Comparison of ENCODE assay signal across 8 cellular contexts in the genomic region with DNA sequence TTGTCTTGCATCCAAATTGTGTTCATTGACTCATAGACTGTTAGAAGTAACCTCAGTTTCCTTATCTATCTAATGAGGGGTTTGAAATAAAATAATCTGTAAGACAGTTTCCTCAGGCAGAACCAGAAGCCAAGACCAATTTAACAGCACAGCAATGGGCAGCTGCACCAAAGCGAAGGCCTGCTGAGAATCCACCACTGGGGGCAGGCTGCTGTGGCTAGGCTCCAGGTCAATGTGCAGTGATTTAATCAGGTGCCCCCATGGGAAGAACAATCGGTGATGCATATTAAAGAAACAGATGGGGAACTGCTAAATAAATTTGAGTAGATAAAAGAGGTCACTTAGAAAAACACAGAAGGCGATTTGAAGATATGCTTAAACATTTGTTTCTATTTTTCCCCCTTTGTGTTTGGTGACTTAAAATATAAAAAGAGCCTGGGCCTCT. TPM values are rescaled to one million over a fixed set of nuclear protein-coding genes. Genes with fewer than 3 reads are reported as not detected.
DNase-seq lines count a peak whose midpoint lies in the region; ATAC-seq, FAIRE-seq and TF ChIP-seq lines count a peak whose summit lies in the region.

No MANE protein-coding gene starts in this region.

- H3K36me3 Mint-ChIP-seq in GM23338 (ENCODE audit: low read depth) = no peaks in the 10 kb centered on the region
- peaks cover 1 to 46% (median 15%) of the 10 kb centered on the region in 5 donors for H3K36me3 Mint-ChIP-seq in naive thymus-derived CD4-positive, alpha-beta T cell

- CTCF ChIA-PET in A549 (lab: Yijun Ruan, JAX) (interaction anchor here (0.8 to 4.6 kb wide), 16 partner anchors 11 to 122 kb away, joined by 3 to 25 read pairs (median 4); no protein-coding TSS in a partner anchor), SK-N-SH (lab: Yijun Ruan, JAX) (interaction anchor here (0.6 to 1.6 kb wide), 8 partner anchors 11 to 134 kb away, joined by 3 to 11 read pairs (median 4); no protein-coding TSS in a partner anchor)
- CTCF ChIA-PET in naive thymus-derived CD4-positive, alpha-beta T cell (lab: Charles Lee) = no interaction called here

- no peak for FAIRE-seq in A549 (lab: Jason Lieb, UNC)

- peak; percentile 62 for TF ChIP-seq CTCF in A549 (IDR thresholded peaks at IDR 0.05)
- TF ChIP-seq CTCF in GM23338 (conservative IDR thresholded peaks at IDR 0.05; ENCODE audit: low read depth in 2 of 2) = peak; percentile 68 to 88
- peak; percentile 70 for TF ChIP-seq CTCF in SK-N-SH (IDR thresholded peaks at IDR 0.05)

- no peak overlapping the region for H3K4me3 Mint-ChIP-seq in GM23338
- no peak overlapping the region for H3K4me3 Mint-ChIP-seq in naive thymus-derived CD4-positive, alpha-beta T cell

- WGBS in A549 (ENCODE audit: missing lambda C conversion rate) = 25% methylated on average over 3 of the region's 3 CpGs
- 47% methylated on average over 3 of the region's 3 CpGs for WGBS in SK-N-SH (ENCODE audit: low lambda C conversion rate)
- WGBS in iPS DF 6.9 (ENCODE audit: insufficient coverage, insufficient read length) = no CpG with 5 or more reads among the region's 3 CpGs

- H3K4me1 Mint-ChIP-seq in GM23338 = no peaks in the 10 kb centered on the region; the same call in 2 of the 3 replicates
- H3K4me1 Mint-ChIP-seq in naive thymus-derived CD4-positive, alpha-beta T cell = peaks cover 0 to 4% (median 0%) of the 10 kb centered on the region in 7 donors

- H3K4me2 ChIP-seq in A549 (no peak overlapping the region), GM23338 (no peak overlapping the region), SK-N-SH (no peak overlapping the region)

- H3K36me3 ChIP-seq in GM23338 (ENCODE audit: insufficient read depth) (0 out of 2 replicates have a peak, but pooled peaks cover 7% of the 10 kb centered on the region), SK-N-SH (replicated peaks in 1 of 2; ENCODE audit: control insufficient read depth in 1 of 2, insufficient read depth in 2 of 2, low read length in 1 of 2) (peaks cover under 1 to 4% of the 10 kb centered on the region in 2 experiments), iPS DF 6.9 (ENCODE audit: control insufficient read depth, insufficient read depth, low read length) (no peaks in the 10 kb centered on the region)
- peaks cover 0 to 25% (median 0%) of the 10 kb centered on the region in 3 experiments for H3K36me3 ChIP-seq in naive thymus-derived CD4-positive, alpha-beta T cell (ENCODE audit: control insufficient read depth in 2 of 3, insufficient read depth in 3 of 3, low read length in 3 of 3)

- H2AFZ ChIP-seq in GM23338 = no peak overlapping the region
- H2AFZ ChIP-seq in SK-N-SH (ENCODE audit: low read depth) = no peak overlapping the region

- no peaks in the 10 kb centered on the region for H3K79me2 ChIP-seq in GM23338 (replicated peaks; ENCODE audit: insufficient read depth)
- H3K79me2 ChIP-seq in SK-N-SH (ENCODE audit: insufficient read depth) = no peaks in the 10 kb centered on the region

- H3K27me3 Mint-ChIP-seq in GM23338 (ENCODE audit: insufficient read depth, low read depth, poor library complexity) = peaks cover 4% of the 10 kb centered on the region
- no peaks in the 10 kb centered on the region for H3K27me3 Mint-ChIP-seq in naive thymus-derived CD4-positive, alpha-beta T cell

- TF ChIP-seq EP300 in A549 (IDR thresholded peaks at IDR 0.05) (no peak), SK-N-SH (IDR thresholded peaks at IDR 0.05; ENCODE audit: borderline replicate concordance in 1 of 2, low read depth in 1 of 2, low read length in 1 of 2) (peak in 1 of 2 experiments; percentile 76; a peak in 1 of 4 replicates)

- no peak overlapping the region for H3K9ac ChIP-seq in SK-N-SH

- POLR2A ChIA-PET in A549 (lab: Yijun Ruan, JAX) = no interaction called here
- POLR2A ChIA-PET in SK-N-SH (lab: Yijun Ruan, JAX) = no interaction called here
- POLR2A ChIA-PET in naive thymus-derived CD4-positive, alpha-beta T cell (lab: Charles Lee) = no interaction called here

- H3K9me2 ChIP-seq in GM23338 (ENCODE audit: insufficient read depth) = no peaks in the 10 kb centered on the region
- no peaks in the 10 kb centered on the region for H3K9me2 ChIP-seq in SK-N-SH

- no peak overlapping the region for H3K27ac Mint-ChIP-seq in GM23338
- H3K27ac Mint-ChIP-seq in naive thymus-derived CD4-positive, alpha-beta T cell = no peak overlapping the region

- ATAC-seq in A549 (peak; percentile 77 to 90; a peak in 5 of 6 replicates), GM23338 (peak; percentile 96), HG03521 (IDR thresholded peaks at IDR 0.05; ENCODE audit: unreplicated experiment) (no peak)
- ATAC-seq in naive thymus-derived CD4-positive, alpha-beta T cell = no peak

- peak; percentile 62 to 69 for DNase-seq in A549 (ENCODE audit: low read depth in 1 of 2, low spot score in 1 of 2)
- peak; percentile 75 for DNase-seq in GM23338 (ENCODE audit: low spot score)
- DNase-seq in SK-N-SH = peak; percentile 70
- peak; percentile 16 for DNase-seq in iPS DF 6.9 (ENCODE audit: low read depth, low spot score)
- no peak for DNase-seq in naive thymus-derived CD4-positive, alpha-beta T cell
- DNase-seq in UCSD-AML1 (lab: John Stamatoyannopoulos, UW; ENCODE audit: unreplicated experiment) = no peak
- DNase-seq in stimulated activated CD4-positive, alpha-beta T cell treated with anti-CD3 and anti-CD28 coated beads, Interleukin-1b, Interleukin-23, amount 100 ng/mL, for 48 hours = no peak

- no peaks in the 10 kb centered on the region for H3F3A ChIP-seq in GM23338 (replicated peaks; ENCODE audit: low read depth)
- no peaks in the 10 kb centered on the region for H3F3A ChIP-seq in SK-N-SH (replicated peaks; ENCODE audit: insufficient read depth)

- H3K4me1 ChIP-seq in A549 (peaks cover 46% of the 10 kb centered on the region), GM23338 (ENCODE audit: insufficient read depth) (no peaks in the 10 kb centered on the region), SK-N-SH (ENCODE audit: control insufficient read depth in 1 of 2, insufficient read depth in 2 of 2, low read depth in 1 of 2, low read length in 1 of 2) (peaks cover 0 to 20% of the 10 kb centered on the region in 2 experiments; a peak in 2 of 4 replicates), iPS DF 6.9 (ENCODE audit: control insufficient read depth, insufficient read depth, low read length) (no peaks in the 10 kb centered on the region)
- H3K4me1 ChIP-seq in naive thymus-derived CD4-positive, alpha-beta T cell (ENCODE audit: control insufficient read depth in 2 of 2, insufficient read depth in 2 of 2, low read length in 2 of 2) = no peaks in the 10 kb centered on the region

- H3K27ac ChIP-seq in A549 (peak overlapping the region in 1 of 2 experiments; percentile 30; a peak in 1 of 6 replicates), GM23338 (ENCODE audit: low read depth) (no peak overlapping the region), SK-N-SH (ENCODE audit: low read depth in 2 of 2, low read length in 1 of 2) (peak overlapping the region in 1 of 2 experiments; percentile 3; a peak in 1 of 4 replicates), iPS DF 6.9 (ENCODE audit: low read length) (no peak overlapping the region)
- H3K27ac ChIP-seq in naive thymus-derived CD4-positive, alpha-beta T cell (ENCODE audit: low read depth, low read length) = no peak overlapping the region

- peak; percentile 33 to 49; a peak in 3 of 5 replicates for TF ChIP-seq RAD21 in A549 (conservative IDR thresholded peaks at IDR 0.05 in 1 of 2, IDR thresholded peaks at IDR 0.05 in 1 of 2)
- peak; percentile 40 for TF ChIP-seq RAD21 in SK-N-SH (IDR thresholded peaks at IDR 0.05; ENCODE audit: low read length)

- H3K4me3 ChIP-seq in A549 (no peak overlapping the region), GM23338 (no peak overlapping the region), SK-N-SH (ENCODE audit: low read depth in 2 of 2, low read length in 1 of 2) (peak overlapping the region in 1 of 2 experiments; percentile 25; a peak in 1 of 4 replicates), iPS DF 6.9 (ENCODE audit: low read length) (no peak overlapping the region)
- H3K4me3 ChIP-seq in naive thymus-derived CD4-positive, alpha-beta T cell (ENCODE audit: low read length) = no peak overlapping the region

- H4K20me1 ChIP-seq in GM23338 (replicated peaks; ENCODE audit: insufficient read depth) (no peaks in the 10 kb centered on the region), SK-N-SH (ENCODE audit: insufficient read depth) (no peaks in the 10 kb centered on the region)

- no peak for TF ChIP-seq POLR2A in A549 (IDR thresholded peaks at IDR 0.05; ENCODE audit: low read length)

- no peaks in the 10 kb centered on the region for H3K9me3 ChIP-seq in A549
- no peaks in the 10 kb centered on the region for H3K9me3 ChIP-seq in SK-N-SH
- H3K9me3 ChIP-seq in iPS DF 6.9 (ENCODE audit: control insufficient read depth, insufficient read depth, low read length) = no peaks in the 10 kb centered on the region
- H3K9me3 ChIP-seq in naive thymus-derived CD4-positive, alpha-beta T cell (ENCODE audit: control insufficient read depth in 2 of 3, low read length in 3 of 3) = no peaks in the 10 kb centered on the region

- no peaks in the 10 kb centered on the region for H3K9me3 Mint-ChIP-seq in GM23338
- no peaks in the 10 kb centered on the region for H3K9me3 Mint-ChIP-seq in naive thymus-derived CD4-positive, alpha-beta T cell

- H3K27me3 ChIP-seq in GM23338 (ENCODE audit: insufficient read depth) (no peaks in the 10 kb centered on the region), SK-N-SH (ENCODE audit: insufficient read depth) (no peaks in the 10 kb centered on the region), iPS DF 6.9 (ENCODE audit: control insufficient read depth, insufficient read depth, low read length) (no peaks in the 10 kb centered on the region)
- no peaks in the 10 kb centered on the region for H3K27me3 ChIP-seq in naive thymus-derived CD4-positive, alpha-beta T cell (ENCODE audit: control insufficient read depth in 2 of 2, insufficient read depth in 2 of 2, low read length in 2 of 2)

- intact Hi-C loops in naive thymus-derived CD4-positive, alpha-beta T cell (cut with micrococcal nuclease) = loop anchor here in 1 of 2 donors (5.0 kb wide), 1 partner anchor 971 kb away; no protein-coding TSS in a partner anchor

RNA-seq across cellular contexts. Expression of a gene that starts 28.0 kb away (rescaled TPM):
- polyA plus RNA-seq in A549 (2011; rRNA removed) = 93.2 and 111 TPM in 2 replicates
- polyA plus RNA-seq in A549 (2012; cell fraction: cytosol; rRNA removed) = 11.4 and 13.2 TPM in 2 replicates
- 8.5 and 11.3 TPM in 2 replicates for polyA plus RNA-seq in A549 (2012; cell fraction: nucleus; rRNA removed)
- polyA plus RNA-seq in A549 (2017; fragmentation: RNase III; extraction: RNeasy Plus Mini Kit Qiagen cat#74134 plus additional on column Dnase treatment) = 55.5 to 57.8 TPM (median 57.5 TPM) in 3 replicates
- polyA minus RNA-seq in A549 (2011; rRNA and poly(A)+ RNA removed) = 29.2 and 34.3 TPM in 2 replicates
- total RNA-seq in GM23338 (2014; rRNA removed; shearing (Covaris generic)) = 22.1 and 26.1 TPM in 2 replicates
- polyA plus RNA-seq in GM23338 (2016; fragmentation: Nextera tagmentation; extraction: Ambion mirVana) = 23.4 and 29.9 TPM in 2 replicates
- 6.0 and 7.6 TPM in 2 replicates for polyA plus RNA-seq in SK-N-SH (2012; rRNA removed)
- polyA plus RNA-seq in SK-N-SH (2012; cell fraction: cytosol; rRNA removed) = 10.1 and 12.7 TPM in 2 replicates
- 3.8 and 7.2 TPM in 2 replicates for polyA plus RNA-seq in SK-N-SH (2012; cell fraction: nucleus; rRNA removed)
- 10 to 100 TPM; 46.5 to 75.9 (median 50.4) TPM for total RNA-seq in naive thymus-derived CD4-positive, alpha-beta T cell
- polyA plus RNA-seq in naive thymus-derived CD4-positive, alpha-beta T cell = 10 to 100 TPM; 25.5 to 25.6 TPM

RNA-seq across cellular contexts. Expression of a gene that starts 50.0 kb away (rescaled TPM):
- polyA plus RNA-seq in A549 (2011; rRNA removed) (2.5 and 2.8 TPM in 2 replicates), A549 (2017; fragmentation: RNase III; extraction: RNeasy Plus Mini Kit Qiagen cat#74134 plus additional on column Dnase treatment) (1.6 to 2.1 TPM (median 2.0 TPM) in 3 replicates), GM23338 (2016; fragmentation: Nextera tagmentation; extraction: Ambion mirVana) (2.8 and 3.0 TPM in 2 replicates), SK-N-SH (2012; rRNA removed) (2.7 and 4.4 TPM in 2 replicates)
- polyA plus RNA-seq in A549 (2012; cell fraction: cytosol; rRNA removed) = 0.24 and 0.30 TPM in 2 replicates
- polyA plus RNA-seq in A549 (2012; cell fraction: nucleus; rRNA removed) = 0.18 and 0.31 TPM in 2 replicates
- 1.2 and 1.4 TPM in 2 replicates for polyA minus RNA-seq in A549 (2011; rRNA and poly(A)+ RNA removed)
- total RNA-seq in GM23338 (2014; rRNA removed; shearing (Covaris generic)) = 5.9 and 7.4 TPM in 2 replicates
- polyA plus RNA-seq in SK-N-SH (2012; cell fraction: cytosol; rRNA removed) = 4.3 TPM in 2 replicates
- 3.1 and 6.4 TPM in 2 replicates for polyA plus RNA-seq in SK-N-SH (2012; cell fraction: nucleus; rRNA removed)
- 10 to 100 TPM in 4 of 5 experiments, 1 to 10 TPM in 1; 9.5 to 17.1 (median 13.4) TPM for total RNA-seq in naive thymus-derived CD4-positive, alpha-beta T cell
- polyA plus RNA-seq in naive thymus-derived CD4-positive, alpha-beta T cell = 1 to 10 TPM; 1.4 to 1.9 TPM

Comparison
In these comparisons a context has a peak if more than half of its experiments do, and no peak if none do; other contexts are left out.
1. ATAC-seq: peak in A549 (2 of 2) and GM23338 (single experiment); none in naive thymus-derived CD4-positive, alpha-beta T cell (single experiment) and HG03521 (single experiment).
2. DNase-seq: peak in A549 (2 of 2), GM23338 (single experiment), SK-N-SH (single experiment) and iPS DF 6.9 (single experiment); none in naive thymus-derived CD4-positive, alpha-beta T cell (0 of 9), UCSD-AML1 (single experiment) and stimulated activated CD4-positive, alpha-beta T cell treated with anti-CD3 and anti-CD28 coated beads, Interleukin-1b, Interleukin-23, amount 100 ng/mL, for 48 hours (single experiment).
3. Peak in every context shown above with its lines, with median percentiles within 50 percentile points of each other: CTCF ChIP-seq.